8 cellular contexts compared by ENCODE assay signal in the genomic region with DNA sequence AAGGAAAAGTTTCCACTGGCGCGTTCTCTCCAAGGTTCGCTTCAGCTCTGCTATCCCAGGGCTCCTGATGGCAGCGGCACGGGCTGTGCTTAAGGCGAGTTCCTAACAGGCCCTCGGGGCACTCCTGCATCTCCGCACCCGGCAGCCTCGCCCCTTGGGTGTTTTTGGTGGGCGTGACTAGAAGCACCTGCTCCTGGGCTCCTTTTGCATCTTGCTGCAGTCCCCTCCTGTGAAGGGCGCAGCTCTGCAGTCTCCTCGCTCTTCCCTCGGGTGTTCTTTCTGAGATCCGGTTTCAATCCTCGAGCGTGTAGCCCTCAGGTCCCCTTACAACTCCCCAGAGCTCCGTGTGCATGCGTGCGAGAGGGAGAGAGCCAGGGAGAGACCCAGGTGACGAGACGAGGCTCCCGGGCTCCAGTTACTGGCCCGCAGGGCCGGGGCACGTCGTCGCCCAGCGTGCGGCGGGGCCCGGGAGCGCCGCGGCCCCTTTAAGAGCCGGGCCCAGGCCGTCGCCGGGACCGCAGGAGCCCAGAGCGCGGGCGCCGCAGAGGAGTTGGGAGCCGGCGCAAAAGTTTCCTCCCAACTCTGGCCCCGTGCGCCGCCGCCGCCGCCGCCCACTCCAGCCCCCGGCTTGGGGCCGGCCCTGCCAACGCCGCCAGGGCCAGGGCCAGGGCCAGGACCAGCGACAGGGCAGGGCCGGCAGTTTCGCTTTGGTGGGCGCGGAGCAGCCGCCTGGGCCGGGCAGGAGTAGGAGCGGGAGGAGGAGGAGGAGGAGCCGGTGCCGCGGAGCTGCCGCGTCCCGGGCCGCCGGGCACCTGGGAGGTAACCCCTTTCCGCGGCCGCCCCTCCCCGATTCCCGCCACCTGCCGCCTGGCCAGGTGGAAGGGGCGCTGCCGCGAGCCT. TPM values are rescaled to one million over a fixed set of nuclear protein-coding genes. Genes with fewer than 3 reads are reported as not detected.
A peak's percentile ranks its signal among the peaks of the same experiment; 100 is the strongest.
DNase-seq lines count a peak whose midpoint lies in the region; ATAC-seq and TF ChIP-seq lines count a peak whose summit lies in the region.

A gene with protein sequence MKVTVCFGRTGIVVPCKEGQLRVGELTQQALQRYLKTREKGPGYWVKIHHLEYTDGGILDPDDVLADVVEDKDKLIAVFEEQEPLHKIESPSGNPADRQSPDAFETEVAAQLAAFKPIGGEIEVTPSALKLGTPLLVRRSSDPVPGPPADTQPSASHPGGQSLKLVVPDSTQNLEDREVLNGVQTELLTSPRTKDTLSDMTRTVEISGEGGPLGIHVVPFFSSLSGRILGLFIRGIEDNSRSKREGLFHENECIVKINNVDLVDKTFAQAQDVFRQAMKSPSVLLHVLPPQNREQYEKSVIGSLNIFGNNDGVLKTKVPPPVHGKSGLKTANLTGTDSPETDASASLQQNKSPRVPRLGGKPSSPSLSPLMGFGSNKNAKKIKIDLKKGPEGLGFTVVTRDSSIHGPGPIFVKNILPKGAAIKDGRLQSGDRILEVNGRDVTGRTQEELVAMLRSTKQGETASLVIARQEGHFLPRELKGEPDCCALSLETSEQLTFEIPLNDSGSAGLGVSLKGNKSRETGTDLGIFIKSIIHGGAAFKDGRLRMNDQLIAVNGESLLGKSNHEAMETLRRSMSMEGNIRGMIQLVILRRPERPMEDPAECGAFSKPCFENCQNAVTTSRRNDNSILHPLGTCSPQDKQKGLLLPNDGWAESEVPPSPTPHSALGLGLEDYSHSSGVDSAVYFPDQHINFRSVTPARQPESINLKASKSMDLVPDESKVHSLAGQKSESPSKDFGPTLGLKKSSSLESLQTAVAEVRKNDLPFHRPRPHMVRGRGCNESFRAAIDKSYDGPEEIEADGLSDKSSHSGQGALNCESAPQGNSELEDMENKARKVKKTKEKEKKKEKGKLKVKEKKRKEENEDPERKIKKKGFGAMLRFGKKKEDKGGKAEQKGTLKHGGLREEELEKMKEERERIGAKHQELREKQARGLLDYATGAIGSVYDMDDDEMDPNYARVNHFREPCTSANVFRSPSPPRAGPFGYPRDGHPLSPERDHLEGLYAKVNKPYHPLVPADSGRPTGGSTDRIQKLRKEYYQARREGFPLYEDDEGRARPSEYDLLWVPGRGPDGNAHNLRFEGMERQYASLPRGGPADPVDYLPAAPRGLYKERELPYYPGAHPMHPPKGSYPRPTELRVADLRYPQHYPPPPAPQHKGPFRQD (N-terminal part only) (plus strand): TSS at position 515 of the 900 bp plus-strand sequence. CDS start 525 bp downstream, outside the sequence.

- TF ChIP-seq POLR2A in gastroesophageal sphincter (IDR thresholded peaks at IDR 0.05) (peak; percentile 41 to 46), tibial nerve (IDR thresholded peaks at IDR 0.05) (peak in 1 of 2 donors; percentile 19)

- no peaks in the 10 kb centered on the region for H3K9me3 ChIP-seq in gastroesophageal sphincter
- no peaks in the 10 kb centered on the region for H3K9me3 ChIP-seq in tibial nerve

- peaks cover 39% of the 10 kb centered on the region for H3K27me3 Mint-ChIP-seq in activated CD4-positive, alpha-beta T cell treated with anti-CD3 and anti-CD28 coated beads for 36 hours
- H3K27me3 Mint-ChIP-seq in activated naive CD4-positive, alpha-beta T cell treated with anti-CD3 and anti-CD28 coated beads for 36 hours (ENCODE audit: low read depth) = peaks cover 20% of the 10 kb centered on the region
- H3K27me3 Mint-ChIP-seq in nephron (ENCODE audit: low read depth) = peaks cover 21% of the 10 kb centered on the region

- CTCF ChIA-PET in activated CD4-positive, alpha-beta T cell treated with anti-CD3 and anti-CD28 coated beads for 36 hours (lab: Charles Lee) = no interaction called here
- CTCF ChIA-PET in activated naive CD4-positive, alpha-beta T cell treated with anti-CD3 and anti-CD28 coated beads for 36 hours (lab: Charles Lee) = interaction anchor here (0.6 kb wide), 1 partner anchor 426 kb away, joined by 3 read pairs; no protein-coding TSS in a partner anchor

- no peaks in the 10 kb centered on the region for H3K36me3 ChIP-seq in gastroesophageal sphincter
- no peaks in the 10 kb centered on the region for H3K36me3 ChIP-seq in tibial nerve

- DNase-seq in activated CD4-positive, alpha-beta T cell treated with anti-CD3 and anti-CD28 coated beads for 36 hours = peak; percentile 56
- no peak for DNase-seq in activated CD4-positive, alpha-beta T cell treated with anti-CD3 and anti-CD28 coated beads for 1 hour
- DNase-seq in NCI-H510A (lab: John Stamatoyannopoulos, UW) (peak; percentile 82), tibial nerve (ENCODE audit: low spot score in 2 of 2) (peak in 1 of 2 donors; percentile 20)
- DNase-seq in activated naive CD4-positive, alpha-beta T cell treated with anti-CD3 and anti-CD28 coated beads for 36 hours = peak; percentile 41

- ATAC-seq in activated CD4-positive, alpha-beta T cell treated with anti-CD3 and anti-CD28 coated beads for 36 hours = peak; percentile 83
- peak; percentile 61 for ATAC-seq in HG02981 (IDR thresholded peaks at IDR 0.05; ENCODE audit: unreplicated experiment)
- peak; percentile 91 for ATAC-seq in gastroesophageal sphincter

- POLR2A ChIA-PET in activated CD4-positive, alpha-beta T cell treated with anti-CD3 and anti-CD28 coated beads for 36 hours (lab: Charles Lee) = no interaction called here

- TF ChIP-seq CTCF in gastroesophageal sphincter (IDR thresholded peaks at IDR 0.05) (peak in 1 of 4 experiments; percentile 8), nephron (IDR thresholded peaks at IDR 0.05; ENCODE audit: unreplicated experiment in 3 of 3) (no peak), tibial nerve (IDR thresholded peaks at IDR 0.05) (peak in 1 of 5 experiments; percentile 14)

- no peaks in the 10 kb centered on the region for H3K9me3 Mint-ChIP-seq in activated CD4-positive, alpha-beta T cell treated with anti-CD3 and anti-CD28 coated beads for 36 hours (ENCODE audit: low read depth)
- no peaks in the 10 kb centered on the region for H3K9me3 Mint-ChIP-seq in activated naive CD4-positive, alpha-beta T cell treated with anti-CD3 and anti-CD28 coated beads for 36 hours
- no peaks in the 10 kb centered on the region for H3K9me3 Mint-ChIP-seq in nephron

- peak within 1 kb of the TSS; percentile 77 to 92 (median 88) for H3K27ac ChIP-seq in gastroesophageal sphincter
- H3K27ac ChIP-seq in tibial nerve = peak within 1 kb of the TSS; percentile 59 to 95 (median 90)

- WGBS in gastroesophageal sphincter (ENCODE audit: low coverage in 1 of 2), 2 donors = 0% methylated on average over 9 to 19 of the region's 82 CpGs
- WGBS in tibial nerve, 2 donors = 0 to 1% methylated on average over 46 to 55 of the region's 82 CpGs

- no peaks in the 10 kb centered on the region for H3K27me3 ChIP-seq in gastroesophageal sphincter
- H3K27me3 ChIP-seq in tibial nerve = no peaks in the 10 kb centered on the region

- H3K4me1 Mint-ChIP-seq in activated CD4-positive, alpha-beta T cell treated with anti-CD3 and anti-CD28 coated beads for 36 hours = peaks cover 9% of the 10 kb centered on the region
- H3K4me1 Mint-ChIP-seq in activated naive CD4-positive, alpha-beta T cell treated with anti-CD3 and anti-CD28 coated beads for 36 hours (ENCODE audit: low read depth) = peaks cover 12% of the 10 kb centered on the region
- peaks cover 26% of the 10 kb centered on the region for H3K4me1 Mint-ChIP-seq in nephron

- H3K4me1 ChIP-seq in gastroesophageal sphincter (peaks cover 0 to 49% (median 4%) of the 10 kb centered on the region in 3 donors), tibial nerve (peaks cover 0 to 48% (median 10%) of the 10 kb centered on the region in 4 donors)

- H3K27ac Mint-ChIP-seq in activated CD4-positive, alpha-beta T cell treated with anti-CD3 and anti-CD28 coated beads for 36 hours = no peak within 1 kb of the TSS
- no peak within 1 kb of the TSS for H3K27ac Mint-ChIP-seq in activated naive CD4-positive, alpha-beta T cell treated with anti-CD3 and anti-CD28 coated beads for 36 hours
- peak within 1 kb of the TSS; percentile 97 to 99 (median 98) for H3K27ac Mint-ChIP-seq in nephron

- peak within 1 kb of the TSS; percentile 86 to 91 for H3K4me3 ChIP-seq in gastroesophageal sphincter
- H3K4me3 ChIP-seq in tibial nerve = peak within 1 kb of the TSS; percentile 70 to 99 (median 94)

- intact Hi-C loops in activated CD4-positive, alpha-beta T cell treated with anti-CD3 and anti-CD28 coated beads for 36 hours (cut with DNase I, micrococcal nuclease) = no loop called here
- intact Hi-C loops in activated naive CD4-positive, alpha-beta T cell treated with anti-CD3 and anti-CD28 coated beads for 36 hours (cut with micrococcal nuclease) = loop anchor here (5.0 kb wide), 1 partner anchor 398 kb away; no protein-coding TSS in a partner anchor

- H3K4me3 Mint-ChIP-seq in activated CD4-positive, alpha-beta T cell treated with anti-CD3 and anti-CD28 coated beads for 36 hours = peak within 1 kb of the TSS; percentile 74
- H3K4me3 Mint-ChIP-seq in activated naive CD4-positive, alpha-beta T cell treated with anti-CD3 and anti-CD28 coated beads for 36 hours = peak within 1 kb of the TSS; percentile 82
- H3K4me3 Mint-ChIP-seq in nephron = peak within 1 kb of the TSS; percentile 93 to 97 (median 94)

- no peaks in the 10 kb centered on the region for H3K36me3 Mint-ChIP-seq in activated CD4-positive, alpha-beta T cell treated with anti-CD3 and anti-CD28 coated beads for 36 hours (ENCODE audit: low read depth)
- no peaks in the 10 kb centered on the region for H3K36me3 Mint-ChIP-seq in activated naive CD4-positive, alpha-beta T cell treated with anti-CD3 and anti-CD28 coated beads for 36 hours (ENCODE audit: low read depth)
- no peaks in the 10 kb centered on the region for H3K36me3 Mint-ChIP-seq in nephron (ENCODE audit: low read depth)

- no peak for TF ChIP-seq EP300 in gastroesophageal sphincter (IDR thresholded peaks at IDR 0.05)
- TF ChIP-seq EP300 in tibial nerve (IDR thresholded peaks at IDR 0.05) = no peak

RNA-seq across cellular contexts. Expression of the gene that starts here (rescaled TPM):
- total RNA-seq in activated CD4-positive, alpha-beta T cell treated with anti-CD3 and anti-CD28 coated beads for 36 hours = under 1 TPM in 1 of 2 experiments, not detected in 1; 0.46 TPM
- under 1 TPM; 0.15 to 0.43 TPM for total RNA-seq in activated naive CD4-positive, alpha-beta T cell treated with anti-CD3 and anti-CD28 coated beads for 36 hours
- 10 to 100 TPM; 29.6 to 42.2 (median 41.0) TPM for total RNA-seq in gastroesophageal sphincter
- 100 to 1,000 TPM in 1 of 4 donors, 10 to 100 TPM in 3; 47.4 to 101 (median 64.8) TPM for total RNA-seq in tibial nerve

Comparison
In these comparisons a context has a peak if more than half of its experiments do, and no peak if none do; other contexts are left out.
1. RNA of the gene that starts here (total RNA-seq): 47.4 to 101 TPM in tibial nerve and 29.6 to 42.2 TPM in gastroesophageal sphincter; 0.46 TPM in activated CD4-positive, alpha-beta T cell treated with anti-CD3 and anti-CD28 coated beads for 36 hours and 0.15 to 0.43 TPM in activated naive CD4-positive, alpha-beta T cell treated with anti-CD3 and anti-CD28 coated beads for 36 hours; every median in the first group is over 10 times any median in the second.
2. Peak in DNase-seq and ATAC-seq in activated CD4-positive, alpha-beta T cell treated with anti-CD3 and anti-CD28 coated beads for 36 hours; RNA of the gene not detected or under 1 TPM.
3. Peak in DNase-seq in activated naive CD4-positive, alpha-beta T cell treated with anti-CD3 and anti-CD28 coated beads for 36 hours; RNA of the gene not detected or under 1 TPM.
4. H3K27ac Mint-ChIP-seq: peak in nephron (3 of 3); none in activated CD4-positive, alpha-beta T cell treated with anti-CD3 and anti-CD28 coated beads for 36 hours (single experiment) and activated naive CD4-positive, alpha-beta T cell treated with anti-CD3 and anti-CD28 coated beads for 36 hours (single experiment).
5. Peak in every context shown above with its lines, with median percentiles within 50 percentile points of each other: ATAC-seq and H3K4me3 Mint-ChIP-seq.